Comparison of ENCODE assay signal across 8 cellular contexts in genomic region chr14:77641534-77642341, GRCh38. TPM values are rescaled to one million over a fixed set of nuclear protein-coding genes. Genes with fewer than 3 reads are reported as not detected.
DNase-seq lines count a peak whose midpoint lies in the region; TF ChIP-seq lines count a peak whose summit lies in the region.

No MANE protein-coding gene starts in this region.

- peaks cover 32% of the 10 kb centered on the region for H3K4me1 ChIP-seq in mucosa of stomach (ENCODE audit: control insufficient read depth, insufficient read depth, low read length)

- H3K9me3 Mint-ChIP-seq in activated CD4-positive, alpha-beta memory T cell treated with anti-CD3 and anti-CD28 coated beads, Interleukin-2, amount 10 ng/mL, durations not matched to agents 7 days and 5 days = peaks cover 7% of the 10 kb centered on the region

- no peaks in the 10 kb centered on the region for H3K36me3 ChIP-seq in mucosa of stomach (ENCODE audit: control insufficient read depth, insufficient read depth, low read length)

- no peaks in the 10 kb centered on the region for H3K9me3 ChIP-seq in mucosa of stomach (ENCODE audit: control insufficient read depth, low read length)

- TF ChIP-seq CTCF in GM10266 (IDR thresholded peaks at IDR 0.05; ENCODE audit: control insufficient read depth, insufficient read depth, low read depth, missing control alignments) (no peak), dorsolateral prefrontal cortex (IDR thresholded peaks at IDR 0.05 in 54 of 56, conservative IDR thresholded peaks at IDR 0.05 in 2 of 56; ENCODE audit: low read depth in 1 of 56, partially characterized antibody in 56 of 56) (peak in 1 of 56 donors; percentile 13)

- peak overlapping the region; percentile 62 for H3K27ac Mint-ChIP-seq in activated CD4-positive, alpha-beta memory T cell treated with anti-CD3 and anti-CD28 coated beads, Interleukin-2, amount 10 ng/mL, durations not matched to agents 7 days and 5 days

- peaks cover 19% of the 10 kb centered on the region for H3K4me1 Mint-ChIP-seq in activated CD4-positive, alpha-beta memory T cell treated with anti-CD3 and anti-CD28 coated beads, Interleukin-2, amount 10 ng/mL, durations not matched to agents 7 days and 5 days

- DNase-seq in GM10266 (ENCODE audit: extremely low spot score) (peak; percentile 70), HUDEP-2 (lab: John Stamatoyannopoulos, UW; ENCODE audit: unreplicated experiment in 76 of 76) (peak in 66 of 76 experiments; percentile 4 to 74 (median 44)), dorsolateral prefrontal cortex (peak; percentile 27 to 71 (median 62)), DMS79 treated with DMSO at 0.1 percent for 48 hours (lab: John Stamatoyannopoulos, UW) (no peak), ACHN (no peak)
- DNase-seq in activated CD4-positive, alpha-beta memory T cell treated with anti-CD3 and anti-CD28 coated beads, Interleukin-2, amount 10 ng/mL, durations not matched to agents 7 days and 5 days = peak; percentile 71
- DNase-seq in stimulated activated CD8-positive, alpha-beta memory T cell treated with anti-CD3 and anti-CD28 coated beads, Interleukin-7, amount 100 ng/mL, for 24 hours (ENCODE audit: low read depth) = peak; percentile 46

- in situ Hi-C loops in ACHN (cut with HindIII; ENCODE audit: low pct_ligation_motif_present, low pct_unique_long_range_greater_than_20kb, low sequenced_read_pairs) = no loop called here

- intact Hi-C loops in dorsolateral prefrontal cortex (cut with DNase I) = no loop called here

- H3K4me3 ChIP-seq in dorsolateral prefrontal cortex = peak overlapping the region in 58 of 59 donors; percentile 22 to 72 (median 51)
- peak overlapping the region; percentile 12 for H3K4me3 ChIP-seq in mucosa of stomach (ENCODE audit: low read length)

- H3K27me3 ChIP-seq in dorsolateral prefrontal cortex = no peaks in the 10 kb centered on the region
- H3K27me3 ChIP-seq in mucosa of stomach (ENCODE audit: control insufficient read depth, insufficient read depth, low read length) = no peaks in the 10 kb centered on the region

- peak overlapping the region; percentile 63 for H3K9ac ChIP-seq in mucosa of stomach (ENCODE audit: low read length)

- H3K4me3 Mint-ChIP-seq in activated CD4-positive, alpha-beta memory T cell treated with anti-CD3 and anti-CD28 coated beads, Interleukin-2, amount 10 ng/mL, durations not matched to agents 7 days and 5 days = peak overlapping the region; percentile 71

- H3K27ac ChIP-seq in dorsolateral prefrontal cortex = peak overlapping the region in 55 of 59 donors; percentile 14 to 90 (median 71)

- peaks cover 3% of the 10 kb centered on the region for H3K36me3 Mint-ChIP-seq in activated CD4-positive, alpha-beta memory T cell treated with anti-CD3 and anti-CD28 coated beads, Interleukin-2, amount 10 ng/mL, durations not matched to agents 7 days and 5 days (ENCODE audit: low read depth)

- H3K27me3 Mint-ChIP-seq in activated CD4-positive, alpha-beta memory T cell treated with anti-CD3 and anti-CD28 coated beads, Interleukin-2, amount 10 ng/mL, durations not matched to agents 7 days and 5 days = no peaks in the 10 kb centered on the region

- CTCF ChIA-PET in activated CD4-positive, alpha-beta memory T cell treated with anti-CD3 and anti-CD28 coated beads, Interleukin-2, amount 10 ng/mL, durations not matched to agents 7 days and 5 days (lab: Charles Lee) = no interaction called here

- POLR2A ChIA-PET in activated CD4-positive, alpha-beta memory T cell treated with anti-CD3 and anti-CD28 coated beads, Interleukin-2, amount 10 ng/mL, durations not matched to agents 7 days and 5 days (lab: Charles Lee) = interaction anchor here (0.6 to 0.7 kb wide), 2 partner anchors 20 to 71 kb away, joined by 3 read pairs; no protein-coding TSS in a partner anchor

RNA-seq across cellular contexts. Expression of gene SPTLC2, which starts 25.3 kb away (rescaled TPM):
- 10 to 100 TPM; 40.6 to 43.2 TPM for total RNA-seq in activated CD4-positive, alpha-beta memory T cell treated with anti-CD3 and anti-CD28 coated beads, Interleukin-2, amount 10 ng/mL, durations not matched to agents 7 days and 5 days
- total RNA-seq in dorsolateral prefrontal cortex = 100 to 1,000 TPM in 2 of 120 experiments, 10 to 100 TPM in 118; 19.4 to 116 (median 48.8) TPM

Comparison
In these comparisons a context has a peak if more than half of its experiments do, and no peak if none do; other contexts are left out.
1. DNase-seq: peak in GM10266 (single experiment), HUDEP-2 (66 of 76), activated CD4-positive, alpha-beta memory T cell treated with anti-CD3 and anti-CD28 coated beads, Interleukin-2, amount 10 ng/mL, durations not matched to agents 7 days and 5 days (single experiment), dorsolateral prefrontal cortex (10 of 10) and stimulated activated CD8-positive, alpha-beta memory T cell treated with anti-CD3 and anti-CD28 coated beads, Interleukin-7, amount 100 ng/mL, for 24 hours (single experiment); none in DMS79 treated with DMSO at 0.1 percent for 48 hours (single experiment) and ACHN (single experiment).